Comparison of ENCODE assay signal across 16 cellular contexts in the genomic region with DNA sequence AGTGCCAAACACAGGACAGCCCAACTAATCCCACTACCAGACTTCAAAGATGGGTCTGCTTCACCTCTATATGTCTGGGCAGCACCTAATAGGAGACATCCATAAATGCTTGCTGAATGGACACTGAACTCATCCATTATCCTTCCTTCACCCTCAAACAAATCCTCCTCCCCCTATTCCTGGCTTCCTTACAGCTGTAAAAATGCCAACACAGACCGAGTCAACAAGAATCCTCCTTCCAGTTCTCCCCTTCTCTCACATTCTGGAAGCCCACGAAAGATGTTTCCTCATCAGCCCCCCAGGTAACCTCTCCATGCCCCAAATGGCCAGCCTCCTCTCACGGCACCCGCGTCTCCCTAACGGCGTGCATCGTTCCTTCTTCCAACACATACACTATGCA. TPM values are rescaled to one million over a fixed set of nuclear protein-coding genes. Genes with fewer than 3 reads are reported as not detected.
"Had no signal": no experiment of that assay in that cellular context is flagged by ENCODE, and none has a peak within 500 bp of the region (broad histone marks: within the 10 kb centered on the region; RNA-seq: fewer than 3 reads in every experiment).

No MANE protein-coding gene starts in this region.

- H3K9me3 Mint-ChIP-seq: activated B cell treated with CpG ODN at 0.5 μM for 24 hours; activated naive CD8-positive, alpha-beta T cell treated with anti-CD3 and anti-CD28 coated beads, Interleukin-2, amount 10 ng/mL, durations not matched to agents 7 days and 5 days; effector memory CD8-positive, alpha-beta T cell; natural killer cell treated with Interleukin-12 subunit alpha and Interleukin-12 subunit beta and Interleukin-15 and Interleukin-18, amount 100 ng/mL, for 72 hours had no signal

- H3K9me3 ChIP-seq: breast epithelium, SK-N-SH, tibial nerve, vagina had no signal

- ATAC-seq: effector memory CD8-positive, alpha-beta T cell; natural killer cell treated with Interleukin-12 subunit alpha and Interleukin-12 subunit beta and Interleukin-15 and Interleukin-18, amount 100 ng/mL, for 72 hours; sciatic nerve had no signal

- H3K27ac ChIP-seq: tibial nerve, vagina had no signal

- H3K36me3 ChIP-seq: breast epithelium had no signal

- H3K4me3 ChIP-seq: breast epithelium, tibial nerve, vagina had no signal

- DNase-seq: activated B cell treated with CpG ODN at 0.5 μM for 24 hours; activated CD4-positive, alpha-beta T cell treated with anti-CD3 and anti-CD28 coated beads for 48 hours; activated CD8-positive, alpha-beta memory T cell treated with anti-CD3 and anti-CD28 coated beads for 24 hours; activated gamma-delta T cell treated with Interleukin-2 at 50 U/mL for 16 hours; activated naive CD8-positive, alpha-beta T cell treated with anti-CD3 and anti-CD28 coated beads, Interleukin-2, amount 10 ng/mL, durations not matched to agents 7 days and 5 days; aorta; dermis blood vessel endothelial cell; effector memory CD8-positive, alpha-beta T cell; mesendoderm; SK-N-SH; stimulated activated CD4-positive, alpha-beta T cell treated with anti-CD3 and anti-CD28 coated beads, Interleukin-1b, Interleukin-23, amount 100 ng/mL, for 48 hours had no signal

- H3K27me3 Mint-ChIP-seq: activated B cell treated with CpG ODN at 0.5 μM for 24 hours; activated naive CD8-positive, alpha-beta T cell treated with anti-CD3 and anti-CD28 coated beads, Interleukin-2, amount 10 ng/mL, durations not matched to agents 7 days and 5 days; effector memory CD8-positive, alpha-beta T cell; natural killer cell treated with Interleukin-12 subunit alpha and Interleukin-12 subunit beta and Interleukin-15 and Interleukin-18, amount 100 ng/mL, for 72 hours had no signal

- H3K4me3 Mint-ChIP-seq: activated B cell treated with CpG ODN at 0.5 μM for 24 hours; activated naive CD8-positive, alpha-beta T cell treated with anti-CD3 and anti-CD28 coated beads, Interleukin-2, amount 10 ng/mL, durations not matched to agents 7 days and 5 days; effector memory CD8-positive, alpha-beta T cell; natural killer cell treated with Interleukin-12 subunit alpha and Interleukin-12 subunit beta and Interleukin-15 and Interleukin-18, amount 100 ng/mL, for 72 hours had no signal

- H3K4me1 ChIP-seq: breast epithelium, vagina had no signal

- H3K27me3 ChIP-seq: breast epithelium, tibial nerve, vagina had no signal

- H3K27ac Mint-ChIP-seq: activated B cell treated with CpG ODN at 0.5 μM for 24 hours; activated naive CD8-positive, alpha-beta T cell treated with anti-CD3 and anti-CD28 coated beads, Interleukin-2, amount 10 ng/mL, durations not matched to agents 7 days and 5 days; natural killer cell treated with Interleukin-12 subunit alpha and Interleukin-12 subunit beta and Interleukin-15 and Interleukin-18, amount 100 ng/mL, for 72 hours had no signal

RNA-seq across cellular contexts. Expression of a gene that starts 47.9 kb away (rescaled TPM):
- total RNA-seq: dermis blood vessel endothelial cell, vagina had no signal
